Comparison of ENCODE assay signal across 8 cellular contexts in the genomic region with DNA sequence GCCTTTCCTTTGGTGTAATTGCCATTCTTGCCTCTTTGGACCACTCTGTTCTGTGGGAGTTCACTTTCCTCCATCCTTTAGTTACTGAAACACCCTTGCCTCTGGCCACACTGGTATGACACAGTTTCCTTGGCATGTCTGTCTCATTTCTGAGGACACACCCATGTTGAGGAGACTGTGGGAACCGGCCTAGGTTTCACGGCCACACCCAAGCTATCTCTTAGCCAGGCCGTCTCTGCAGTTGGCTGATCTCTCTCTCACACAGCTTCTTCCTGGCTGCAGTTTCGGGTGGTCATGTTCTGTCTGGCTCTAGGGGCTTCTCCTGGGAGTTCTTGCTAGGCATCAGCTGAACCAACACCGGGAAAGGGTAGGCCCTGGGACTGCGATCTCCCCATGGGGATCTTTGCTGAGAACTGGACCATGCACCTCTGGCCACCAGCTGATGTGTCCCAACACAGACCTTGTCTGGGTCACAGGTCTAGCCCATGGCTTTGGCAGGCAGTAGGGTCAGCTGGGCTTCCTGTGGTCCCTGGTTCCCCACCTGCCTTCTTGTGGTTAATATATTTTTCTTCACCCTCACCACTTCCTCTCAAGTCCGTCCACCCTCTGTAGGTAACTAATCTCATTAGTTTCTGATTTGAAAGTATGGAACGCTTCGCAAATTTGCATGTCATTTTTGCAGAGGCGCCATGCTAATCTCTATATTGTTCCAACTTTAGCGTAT. TPM values are rescaled to one million over a fixed set of nuclear protein-coding genes. Genes with fewer than 3 reads are reported as not detected.
DNase-seq lines count a peak whose midpoint lies in the region; ATAC-seq, FAIRE-seq and TF ChIP-seq lines count a peak whose summit lies in the region.

No MANE protein-coding gene starts in this region.

- H3K27ac Mint-ChIP-seq in Calu3 (ENCODE audit: unreplicated experiment), result peak overlapping the region; percentile 87
- peak overlapping the region; percentile 24 to 38 for H3K27ac Mint-ChIP-seq in natural killer cell treated with Interleukin-12 subunit alpha and Interleukin-12 subunit beta and Interleukin-15 and Interleukin-18, amount 100 ng/mL, for 72 hours
- no peak overlapping the region for H3K27ac Mint-ChIP-seq in neural progenitor cell

- CTCF ChIA-PET in Calu3 (lab: Charles Lee) (interaction anchor here (1.0 to 1.1 kb wide), 3 partner anchors 9 to 19 kb away, joined by 3 to 7 read pairs (median 4); no protein-coding TSS in a partner anchor), K562 (lab: Yijun Ruan, JAX; ENCODE audit: low intra/inter-chr PET ratio) (no interaction called here)

- peak; percentile 60; the same call in 1 of the 2 replicates for TF ChIP-seq EP300 in K562 (IDR thresholded peaks at IDR 0.05; ENCODE audit: low read length)

- H3K4me2 ChIP-seq in K562 (ENCODE audit: insufficient read depth, low read length), result peak overlapping the region; percentile 83
- no peak overlapping the region for H3K4me2 ChIP-seq in neural progenitor cell

- H3K9ac ChIP-seq in K562 (ENCODE audit: insufficient read depth in 1 of 2, low read depth in 2 of 2, low read length in 2 of 2) (peak overlapping the region; percentile 28 to 69; a peak in 2 of 4 replicates), neural progenitor cell (no peak overlapping the region)

- H3K36me3 Mint-ChIP-seq in Calu3 (ENCODE audit: insufficient read depth, unreplicated experiment) (peaks cover 19% of the 10 kb centered on the region), neural progenitor cell (peaks cover 7% of the 10 kb centered on the region)
- no peaks in the 10 kb centered on the region for H3K36me3 Mint-ChIP-seq in natural killer cell treated with Interleukin-12 subunit alpha and Interleukin-12 subunit beta and Interleukin-15 and Interleukin-18, amount 100 ng/mL, for 72 hours

- ATAC-seq in GM21367 (IDR thresholded peaks at IDR 0.05; ENCODE audit: unreplicated experiment) (peak; percentile 92), HG03520 (IDR thresholded peaks at IDR 0.05; ENCODE audit: unreplicated experiment) (peak; percentile 91), K562 (peak; percentile 94)
- ATAC-seq in natural killer cell treated with Interleukin-12 subunit alpha and Interleukin-12 subunit beta and Interleukin-15 and Interleukin-18, amount 100 ng/mL, for 72 hours, result peak; percentile 59 to 61

- H3K4me3 ChIP-seq in K562, result peak overlapping the region; percentile 8; the same call in 1 of the 2 replicates
- no peak overlapping the region for H3K4me3 ChIP-seq in neural progenitor cell

- H3K27me3 Mint-ChIP-seq in Calu3 (ENCODE audit: unreplicated experiment), result no peaks in the 10 kb centered on the region
- H3K27me3 Mint-ChIP-seq in natural killer cell treated with Interleukin-12 subunit alpha and Interleukin-12 subunit beta and Interleukin-15 and Interleukin-18, amount 100 ng/mL, for 72 hours, result no peaks in the 10 kb centered on the region
- H3K27me3 Mint-ChIP-seq in neural progenitor cell (ENCODE audit: insufficient read depth, low read depth), result peaks cover 4% of the 10 kb centered on the region

- peak; percentile 63 for DNase-seq in Calu3
- peak; percentile 83 to 87 (median 86) for DNase-seq in K562 (ENCODE audit: extremely low read depth in 1 of 4, low spot score in 3 of 4)
- DNase-seq in natural killer cell treated with Interleukin-12 subunit alpha and Interleukin-12 subunit beta and Interleukin-15 and Interleukin-18, amount 100 ng/mL, for 72 hours (ENCODE audit: low spot score), result no peak
- no peak for DNase-seq in DMS153 (lab: John Stamatoyannopoulos, UW)
- DNase-seq in neural progenitor cell (ENCODE audit: low spot score), result no peak
- no peak for DNase-seq in NCI-H1930 (lab: John Stamatoyannopoulos, UW)

- H3K4me3 Mint-ChIP-seq in Calu3 (ENCODE audit: low read depth, unreplicated experiment) (peak overlapping the region; percentile 49), neural progenitor cell (no peak overlapping the region)
- peak overlapping the region; percentile 54 for H3K4me3 Mint-ChIP-seq in natural killer cell treated with Interleukin-12 subunit alpha and Interleukin-12 subunit beta and Interleukin-15 and Interleukin-18, amount 100 ng/mL, for 72 hours

- 17% methylated on average over 11 of the region's 11 CpGs for WGBS in K562 (ENCODE audit: insufficient coverage, low coverage, missing lambda C conversion rate)

- no peaks in the 10 kb centered on the region for H3F3A ChIP-seq in neural progenitor cell (ENCODE audit: low read depth)

- H3K9me3 Mint-ChIP-seq in Calu3 (ENCODE audit: low read depth, unreplicated experiment), result peaks cover 4% of the 10 kb centered on the region
- H3K9me3 Mint-ChIP-seq in natural killer cell treated with Interleukin-12 subunit alpha and Interleukin-12 subunit beta and Interleukin-15 and Interleukin-18, amount 100 ng/mL, for 72 hours, result no peaks in the 10 kb centered on the region
- peaks cover 5% of the 10 kb centered on the region for H3K9me3 Mint-ChIP-seq in neural progenitor cell

- H2AFZ ChIP-seq in K562 (ENCODE audit: low read depth, low read length) (peak overlapping the region; percentile 88), neural progenitor cell (replicated peaks) (no peak overlapping the region)

- H3K4me1 Mint-ChIP-seq in Calu3 (ENCODE audit: low read depth, unreplicated experiment), result peaks cover 41% of the 10 kb centered on the region
- H3K4me1 Mint-ChIP-seq in natural killer cell treated with Interleukin-12 subunit alpha and Interleukin-12 subunit beta and Interleukin-15 and Interleukin-18, amount 100 ng/mL, for 72 hours (ENCODE audit: low read depth in 2 of 2), result peaks cover 16 to 19% of the 10 kb centered on the region in 2 donors
- H3K4me1 Mint-ChIP-seq in neural progenitor cell, result peaks cover 2% of the 10 kb centered on the region

- H3K36me3 ChIP-seq in K562 (ENCODE audit: control insufficient read depth, insufficient read depth, low read length), result no peaks in the 10 kb centered on the region
- H3K36me3 ChIP-seq in neural progenitor cell, result no peaks in the 10 kb centered on the region

- BruUV-seq in Calu3 (replicated peaks; lab: Mats Ljungman, UMichigan) (TSS peak; percentile 77), K562 (replicated peaks; lab: Mats Ljungman, UMichigan) (no TSS peak)

- no peaks in the 10 kb centered on the region for H3K9me1 ChIP-seq in K562 (ENCODE audit: control insufficient read depth, insufficient read depth, low read length)

- H3K9me3 ChIP-seq in K562 (replicated peaks; ENCODE audit: control insufficient read depth, insufficient read depth, low read depth, low read length) (peaks cover 9% of the 10 kb centered on the region), neural progenitor cell (ENCODE audit: low read depth) (no peaks in the 10 kb centered on the region)

- H3K4me1 ChIP-seq in K562 (replicated peaks in 1 of 2; ENCODE audit: control insufficient read depth in 2 of 2, insufficient read depth in 2 of 2, low read length in 2 of 2) (peaks cover 14 to 28% of the 10 kb centered on the region in 2 experiments; a peak in 4 of 5 replicates), neural progenitor cell (no peaks in the 10 kb centered on the region)

- FAIRE-seq in K562 (lab: Jason Lieb, UNC), result peak; percentile 86

- intact Hi-C loops in Calu3 (cut with micrococcal nuclease; ENCODE audit: unreplicated experiment) (no loop called here), K562 (cut with micrococcal nuclease) (no loop called here)

- TF ChIP-seq RAD21 in K562 (CRISPR knock-in tag; conservative IDR thresholded peaks at IDR 0.05 in 1 of 2, IDR thresholded peaks at IDR 0.05 in 1 of 2), result no peak

- H4K20me1 ChIP-seq in K562 (replicated peaks; ENCODE audit: control insufficient read depth, insufficient read depth, low read length), result no peaks in the 10 kb centered on the region
- no peaks in the 10 kb centered on the region for H4K20me1 ChIP-seq in neural progenitor cell (ENCODE audit: low read depth)

- H3K27me3 ChIP-seq in K562 (ENCODE audit: control insufficient read depth in 2 of 2, insufficient read depth in 2 of 2, low read length in 2 of 2) (no peaks in the 10 kb centered on the region), neural progenitor cell (no peaks in the 10 kb centered on the region)

- TF ChIP-seq POLR2A in K562 (conservative IDR thresholded peaks at IDR 0.05), result no peak

- POLR2A ChIA-PET in K562 (lab: Yijun Ruan, JAX), result interaction anchor here (0.8 to 1.3 kb wide), 4 partner anchors 9 to 219 kb away, joined by 4 to 5 read pairs (median 4); a partner anchor contains a TSS

- peak overlapping the region; percentile 50 for H3K27ac ChIP-seq in K562 (ENCODE audit: extremely low read depth, low read depth, low read length)
- no peak overlapping the region for H3K27ac ChIP-seq in neural progenitor cell

- no peak for TF ChIP-seq CTCF in Calu3 (IDR thresholded peaks at IDR 0.05; ENCODE audit: unreplicated experiment)
- no peak for TF ChIP-seq CTCF in K562 (IDR thresholded peaks at IDR 0.05 in 2 of 3, conservative IDR thresholded peaks at IDR 0.05 in 1 of 3; ENCODE audit: insufficient read depth in 2 of 3, low read depth in 1 of 3, low read length in 3 of 3)
- TF ChIP-seq CTCF in neural progenitor cell (IDR thresholded peaks at IDR 0.05), result no peak

- H3K79me2 ChIP-seq in K562 (ENCODE audit: control insufficient read depth, insufficient read depth, low read length) (no peaks in the 10 kb centered on the region), neural progenitor cell (ENCODE audit: low read depth) (no peaks in the 10 kb centered on the region)

- in situ Hi-C loops in K562 (cut with MboI), result no loop called here

RNA-seq across cellular contexts. Expression of a gene that starts 24.9 kb away (rescaled TPM):
- total RNA-seq in Calu3 (2022) (13.0 and 16.1 TPM in 2 replicates), K562 (2014; rRNA removed) (0.05 TPM in 1 of 2 replicates, not detected in the other), K562 (2014; rRNA removed; fragmentation: Illumina TruSeq; extraction: Trizol) (0.04 and 0.06 TPM in 2 replicates), K562 (2015; rRNA removed; fragmentation: Illumina TruSeq; extraction: Trizol) (0.14 TPM in 1 of 2 replicates, not detected in the other), K562 (2021) (0.27 and 0.51 TPM in 2 replicates), neural progenitor cell (ENCODE audit: low replicate concordance) (0.99 and 1.7 TPM in 2 replicates)
- total RNA-seq in K562 (2011; cell fraction: chromatin; rRNA removed; ENCODE audit: low replicate concordance), result 0.11 TPM in 1 of 2 replicates, not detected in the other
- not detected in 2 replicates for total RNA-seq in K562 (2011; cell fraction: nucleolus; rRNA removed)
- total RNA-seq in K562 (2011; cell fraction: nucleoplasm; rRNA removed), result 0.15 TPM in 1 of 2 replicates, not detected in the other
- polyA plus RNA-seq in K562 (2011; rRNA removed) (0.04 TPM in 2 replicates), K562 (2014; fragmentation: Illumina TruSeq; extraction: Trizol) (0.04 TPM in 1 of 2 replicates, not detected in the other), K562 (2014; fragmentation: Nextera tagmentation; extraction: Ambion mirVana) (under 1 TPM; 0.17 to 0.25 TPM), K562 (2014; rRNA removed) (0.01 TPM in 1 of 2 replicates, not detected in the other)
- 0.01 TPM in 2 replicates for polyA plus RNA-seq in K562 (2011; cell fraction: cytosol; rRNA removed)
- polyA plus RNA-seq in K562 (2011; cell fraction: nucleus; rRNA removed), result 0.09 TPM in 1 of 2 replicates, not detected in the other
- 0.05 and 0.21 TPM in 2 replicates for polyA plus RNA-seq in K562 (2012)
- polyA minus RNA-seq in K562 (2011; rRNA and poly(A)+ RNA removed), result not detected in 2 replicates
- 2.0 TPM in 1 of 2 replicates, not detected in the other for polyA minus RNA-seq in K562 (2011; cell fraction: cytosol; rRNA and poly(A)+ RNA removed)
- polyA minus RNA-seq in K562 (2011; cell fraction: nucleus; rRNA and poly(A)+ RNA removed), result 0.13 TPM in 1 of 2 replicates, not detected in the other
- total RNA-seq in natural killer cell treated with Interleukin-12 subunit alpha and Interleukin-12 subunit beta and Interleukin-15 and Interleukin-18, amount 100 ng/mL, for 72 hours, result under 1 TPM in 1 of 2 donors, not detected in 1; 0.67 TPM

RNA-seq across cellular contexts. Expression of a gene that starts 54.9 kb away (rescaled TPM):
- total RNA-seq in Calu3 (2022) (350 and 377 TPM in 2 replicates), K562 (2014; rRNA removed) (196 TPM in 2 replicates), K562 (2014; rRNA removed; fragmentation: Illumina TruSeq; extraction: Trizol) (192 and 220 TPM in 2 replicates), K562 (2015; rRNA removed; fragmentation: Illumina TruSeq; extraction: Trizol) (141 and 154 TPM in 2 replicates), K562 (2021) (186 and 196 TPM in 2 replicates), neural progenitor cell (ENCODE audit: low replicate concordance) (271 and 335 TPM in 2 replicates)
- 130 and 191 TPM in 2 replicates for total RNA-seq in K562 (2011; cell fraction: chromatin; rRNA removed; ENCODE audit: low replicate concordance)
- 70.5 and 71.3 TPM in 2 replicates for total RNA-seq in K562 (2011; cell fraction: nucleolus; rRNA removed)
- total RNA-seq in K562 (2011; cell fraction: nucleoplasm; rRNA removed), result 97.4 and 136 TPM in 2 replicates
- polyA plus RNA-seq in K562 (2011; rRNA removed) (138 and 185 TPM in 2 replicates), K562 (2014; fragmentation: Illumina TruSeq; extraction: Trizol) (120 and 133 TPM in 2 replicates), K562 (2014; fragmentation: Nextera tagmentation; extraction: Ambion mirVana) (10 to 100 TPM; 49.1 to 63.3 TPM), K562 (2014; rRNA removed) (116 and 117 TPM in 2 replicates)
- polyA plus RNA-seq in K562 (2011; cell fraction: cytosol; rRNA removed), result 64.6 and 80.0 TPM in 2 replicates
- polyA plus RNA-seq in K562 (2011; cell fraction: nucleus; rRNA removed), result 60.4 and 64.4 TPM in 2 replicates
- polyA plus RNA-seq in K562 (2012), result 86.1 and 129 TPM in 2 replicates
- 262 and 295 TPM in 2 replicates for polyA minus RNA-seq in K562 (2011; rRNA and poly(A)+ RNA removed)
- polyA minus RNA-seq in K562 (2011; cell fraction: cytosol; rRNA and poly(A)+ RNA removed), result 105 and 106 TPM in 2 replicates
- polyA minus RNA-seq in K562 (2011; cell fraction: nucleus; rRNA and poly(A)+ RNA removed), result 88.7 and 149 TPM in 2 replicates
- 100 to 1,000 TPM; 173 to 237 TPM for total RNA-seq in natural killer cell treated with Interleukin-12 subunit alpha and Interleukin-12 subunit beta and Interleukin-15 and Interleukin-18, amount 100 ng/mL, for 72 hours

Comparison
In these comparisons a context has a peak if more than half of its experiments do, and no peak if none do; other contexts are left out.
1. DNase-seq: peak in Calu3 (single experiment) and K562 (4 of 4); none in natural killer cell treated with Interleukin-12 subunit alpha and Interleukin-12 subunit beta and Interleukin-15 and Interleukin-18, amount 100 ng/mL, for 72 hours (single experiment), DMS153 (single experiment), neural progenitor cell (single experiment) and NCI-H1930 (0 of 2).
2. Peak in every context shown above with its lines, with median percentiles within 50 percentile points of each other: ATAC-seq.